Comparison of ENCODE assay signal across 8 cellular contexts in genomic region chr15:24955549-24955929, GRCh38. TPM values are rescaled to one million over a fixed set of nuclear protein-coding genes. Genes with fewer than 3 reads are reported as not detected.
A peak's percentile ranks its signal among the peaks of the same experiment; 100 is the strongest.
DNase-seq lines count a peak whose midpoint lies in the region; ATAC-seq and TF ChIP-seq lines count a peak whose summit lies in the region.

No MANE protein-coding gene starts in this region.

- intact Hi-C loops in prostate gland (cut with DNase I), result loop anchor here (5.0 kb wide), 1 partner anchor 482 kb away; the partner anchor contains the start of gene UBE3A

- no peaks in the 10 kb centered on the region for H3K27me3 Mint-ChIP-seq in activated T-helper 17 cell treated with anti-CD3 and anti-CD28 coated beads, Interleukin-2, amount 50 U/mL, for 72 hours

- no peaks in the 10 kb centered on the region for H3K27me3 ChIP-seq in gastroesophageal sphincter
- H3K27me3 ChIP-seq in prostate gland (replicated peaks; ENCODE audit: insufficient read depth), result no peaks in the 10 kb centered on the region

- no peak for TF ChIP-seq EP300 in gastroesophageal sphincter (IDR thresholded peaks at IDR 0.05)

- H3K4me3 Mint-ChIP-seq in activated T-helper 17 cell treated with anti-CD3 and anti-CD28 coated beads, Interleukin-2, amount 50 U/mL, for 72 hours, result peak overlapping the region; percentile 89

- peaks cover 20% of the 10 kb centered on the region for H3K36me3 Mint-ChIP-seq in activated T-helper 17 cell treated with anti-CD3 and anti-CD28 coated beads, Interleukin-2, amount 50 U/mL, for 72 hours (ENCODE audit: low read depth)

- H3K9me3 Mint-ChIP-seq in activated T-helper 17 cell treated with anti-CD3 and anti-CD28 coated beads, Interleukin-2, amount 50 U/mL, for 72 hours, result no peaks in the 10 kb centered on the region

- H3K4me3 ChIP-seq in gastroesophageal sphincter, result peak overlapping the region; percentile 76 to 88
- H3K4me3 ChIP-seq in prostate gland, result peak overlapping the region; percentile 61 to 65

- H3K4me1 Mint-ChIP-seq in activated T-helper 17 cell treated with anti-CD3 and anti-CD28 coated beads, Interleukin-2, amount 50 U/mL, for 72 hours, result no peaks in the 10 kb centered on the region

- H3K9me3 ChIP-seq in gastroesophageal sphincter, result peaks cover 0 to 7% (median 0%) of the 10 kb centered on the region in 3 donors
- no peaks in the 10 kb centered on the region for H3K9me3 ChIP-seq in prostate gland

- H3K36me3 ChIP-seq in gastroesophageal sphincter (no peaks in the 10 kb centered on the region), prostate gland (no peaks in the 10 kb centered on the region)

- peak overlapping the region; percentile 88 to 92 (median 90) for H3K27ac ChIP-seq in gastroesophageal sphincter
- peak overlapping the region; percentile 80 to 90 for H3K27ac ChIP-seq in prostate gland

- H3K27ac Mint-ChIP-seq in activated T-helper 17 cell treated with anti-CD3 and anti-CD28 coated beads, Interleukin-2, amount 50 U/mL, for 72 hours, result peak overlapping the region; percentile 86

- no peak for ATAC-seq in activated T-helper 17 cell treated with anti-CD3 and anti-CD28 coated beads, Interleukin-2, amount 50 U/mL, for 72 hours (replicated peaks)
- peak; percentile 1 for ATAC-seq in gastroesophageal sphincter
- no peak for ATAC-seq in GM21825 (IDR thresholded peaks at IDR 0.05; ENCODE audit: unreplicated experiment)

- H3K4me1 ChIP-seq in gastroesophageal sphincter (peaks cover 0 to 15% (median 0%) of the 10 kb centered on the region in 3 donors), prostate gland (replicated peaks) (no peaks in the 10 kb centered on the region)

- TF ChIP-seq POLR2A in gastroesophageal sphincter (IDR thresholded peaks at IDR 0.05) (no peak), prostate gland (IDR thresholded peaks at IDR 0.05) (no peak)

- DNase-seq in DMS53 (lab: John Stamatoyannopoulos, UW) (peak; percentile 50), DMS53 treated with DMSO at 0.1 percent for 48 hours (lab: John Stamatoyannopoulos, UW; ENCODE audit: unreplicated experiment) (no peak), prostate gland (ENCODE audit: low spot score) (no peak), NCI-H226 (no peak), NCI-H2196 (lab: John Stamatoyannopoulos, UW; ENCODE audit: unreplicated experiment) (no peak)

- 38 to 60% methylated on average over 20 to 25 of the region's 30 CpGs for WGBS in gastroesophageal sphincter (ENCODE audit: low coverage in 1 of 2), 2 donors
- WGBS in prostate gland, result 58% methylated on average over 30 of the region's 30 CpGs

- TF ChIP-seq CTCF in gastroesophageal sphincter (IDR thresholded peaks at IDR 0.05), result no peak
- TF ChIP-seq CTCF in prostate gland (IDR thresholded peaks at IDR 0.05), result no peak

RNA-seq across cellular contexts. Expression of gene SNRPN, which starts 0.8 kb away (rescaled TPM):
- 10 to 100 TPM; 38.5 to 43.5 TPM for total RNA-seq in activated T-helper 17 cell treated with anti-CD3 and anti-CD28 coated beads, Interleukin-2, amount 50 U/mL, for 72 hours
- total RNA-seq in gastroesophageal sphincter (100 to 1,000 TPM; 105 to 155 (median 116) TPM), prostate gland (100 to 1,000 TPM; 312 to 514 TPM)

RNA-seq across cellular contexts. Expression of gene SNURF, which starts 0.8 kb away (rescaled TPM):
- total RNA-seq in activated T-helper 17 cell treated with anti-CD3 and anti-CD28 coated beads, Interleukin-2, amount 50 U/mL, for 72 hours, result 10 to 100 TPM in 1 of 2 donors, 1 to 10 TPM in 1; 4.9 to 10.4 TPM
- total RNA-seq in gastroesophageal sphincter (10 to 100 TPM in 1 of 4 donors, 1 to 10 TPM in 3; 5.1 to 33.8 (median 7.1) TPM), prostate gland (1 to 10 TPM; 6.9 to 9.6 TPM)
